In genomic region chr7:32273297-32273696, GRCh38 we compare ENCODE assay signal across 18 cellular contexts.
"Had no signal": no experiment of that assay in that cellular context is flagged by ENCODE, and none has a peak within 500 bp of the region (broad histone marks: within the 10 kb centered on the region; RNA-seq: fewer than 3 reads in every experiment).

No MANE protein-coding gene starts in this region.

- H3K4me3 ChIP-seq: body of pancreas, gastroesophageal sphincter, hepatocyte, left ventricle myocardium inferior, smooth muscle cell had no signal

- H3K36me3 ChIP-seq: gastroesophageal sphincter, left ventricle myocardium inferior had no signal

- H3K27ac ChIP-seq: body of pancreas, epithelial cell of prostate, gastroesophageal sphincter, hepatocyte, left ventricle myocardium inferior had no signal

- DNase-seq: activated CD4-positive, alpha-beta memory T cell treated with anti-CD3 and anti-CD28 coated beads for 36 hours; activated CD4-positive, alpha-beta T cell treated with anti-CD3 and anti-CD28 coated beads for 1 hour; activated effector memory CD4-positive, alpha-beta T cell treated with anti-CD3 and anti-CD28 coated beads, Interleukin-2, amount 50 U/mL, for 16 hours; activated T-cell treated with anti-CD3 and anti-CD28 coated beads, Interleukin-2, amount 50 U/mL, for 4 hours; amniotic stem cell; body of pancreas; effector memory CD8-positive, alpha-beta T cell; kidney; left ventricle myocardium inferior; occipital lobe; right cardiac atrium; trophoblast cell had no signal

- H3K27me3 ChIP-seq: body of pancreas, hepatocyte had no signal

- ATAC-seq: activated naive CD4-positive, alpha-beta T cell treated with anti-CD3 and anti-CD28 coated beads, Interleukin-2, amount 50 U/mL, for 72 hours; activated T-cell treated with anti-CD3 and anti-CD28 coated beads, Interleukin-2, amount 50 U/mL, for 4 hours; body of pancreas; effector memory CD8-positive, alpha-beta T cell; gastroesophageal sphincter; right cardiac atrium; stimulated activated effector memory CD8-positive, alpha-beta T cell treated with anti-CD3 and anti-CD28 coated beads, Interleukin-12 subunit alpha, Interleukin-12 subunit beta, amount 100 ng/mL, for 72 hours had no signal
